In genomic region chr6:125956506-125957390, GRCh38 we compare ENCODE assay signal across 8 cellular contexts. TPM values are rescaled to one million over a fixed set of nuclear protein-coding genes. Genes with fewer than 3 reads are reported as not detected.
DNase-seq lines count a peak whose midpoint lies in the region; TF ChIP-seq lines count a peak whose summit lies in the region.

Gene HINT3 (plus strand): TSS chr6:125956770. CDS start chr6:125956978, 208 bp downstream.

- TF ChIP-seq EP300 in neural cell (conservative IDR thresholded peaks at IDR 0.05; ENCODE audit: poor library complexity, severe bottlenecking) (peak; percentile 78), stomach (IDR thresholded peaks at IDR 0.05) (no peak)

- DNase-seq in GF-D8 (lab: John Stamatoyannopoulos, UW) (peak; percentile 93), HCEC 1CT (peak; percentile 94), MM.1S (peak; percentile 97), SIG-M5 (lab: John Stamatoyannopoulos, UW) (peak; percentile 61), activated gamma-delta T cell treated with Interleukin-2 at 50 U/mL for 16 hours (peak; percentile 97), fibroblast of villous mesenchyme (ENCODE audit: low read depth) (peak; percentile 98), stomach (peak; percentile 99)

- H3K4me3 ChIP-seq in MM.1S (ENCODE audit: low read length) (peak within 1 kb of the TSS; percentile 86), fibroblast of villous mesenchyme (ENCODE audit: low read depth, low read length) (peak within 1 kb of the TSS; percentile 84), neural cell (ENCODE audit: low read length) (peak within 1 kb of the TSS; percentile 95), stomach (peak within 1 kb of the TSS; percentile 58 to 94 (median 90))

- H3K36me3 ChIP-seq in MM.1S (replicated peaks; ENCODE audit: insufficient read depth, low read length) (no peaks in the 10 kb centered on the region), neural cell (ENCODE audit: insufficient read depth, low read length) (no peaks in the 10 kb centered on the region), stomach (peaks cover 0 to 6% (median 0%) of the 10 kb centered on the region in 4 donors)

- peak in 2 of 4 donors; percentile 6 to 29 for TF ChIP-seq POLR2A in stomach (IDR thresholded peaks at IDR 0.05)

- no peaks in the 10 kb centered on the region for H3K9me2 ChIP-seq in MM.1S (replicated peaks; ENCODE audit: insufficient read depth, low read length)
- no peaks in the 10 kb centered on the region for H3K9me2 ChIP-seq in neural cell (ENCODE audit: insufficient read depth, low read length)

- H3K27ac ChIP-seq in MM.1S (ENCODE audit: low read length), result peak within 1 kb of the TSS; percentile 80
- peak within 1 kb of the TSS; percentile 97 for H3K27ac ChIP-seq in neural cell (ENCODE audit: low read length)
- H3K27ac ChIP-seq in stomach, result peak within 1 kb of the TSS; percentile 92 to 98 (median 95)

- WGBS in stomach, 5 donors, result 0 to 1% (median 0%) methylated on average over 45 to 82 of the region's 82 CpGs

- no peaks in the 10 kb centered on the region for H3K27me3 ChIP-seq in MM.1S (replicated peaks; ENCODE audit: insufficient read depth, low read length)
- H3K27me3 ChIP-seq in neural cell (ENCODE audit: insufficient read depth, low read depth, low read length), result no peaks in the 10 kb centered on the region
- no peaks in the 10 kb centered on the region for H3K27me3 ChIP-seq in stomach

- TF ChIP-seq RAD21 in neural cell (conservative IDR thresholded peaks at IDR 0.05), result peak; percentile 82

- H4K20me1 ChIP-seq in MM.1S (ENCODE audit: insufficient read depth, low read length) (no peaks in the 10 kb centered on the region), neural cell (ENCODE audit: insufficient read depth) (no peaks in the 10 kb centered on the region)

- H3K79me2 ChIP-seq in MM.1S (ENCODE audit: low read length) (peaks cover 27% of the 10 kb centered on the region), neural cell (replicated peaks; ENCODE audit: insufficient read depth, low read length) (peaks cover 25% of the 10 kb centered on the region)

- intact Hi-C loops in stomach (cut with DNase I; ENCODE audit: low total_unique reads), result no loop called here

- H3K9me3 ChIP-seq in MM.1S (replicated peaks; ENCODE audit: insufficient read depth, low read length), result no peaks in the 10 kb centered on the region
- no peaks in the 10 kb centered on the region for H3K9me3 ChIP-seq in neural cell (ENCODE audit: low read length)
- no peaks in the 10 kb centered on the region for H3K9me3 ChIP-seq in stomach

- TF ChIP-seq CTCF in MM.1S (IDR thresholded peaks at IDR 0.05; ENCODE audit: low read length) (peak; percentile 94), fibroblast of villous mesenchyme (IDR thresholded peaks at IDR 0.05; ENCODE audit: insufficient read depth, low read depth, low read length) (peak; percentile 93), neural cell (IDR thresholded peaks at IDR 0.05; ENCODE audit: poor library complexity, severe bottlenecking) (peak; percentile 100), stomach (IDR thresholded peaks at IDR 0.05) (peak in 6 of 7 experiments; percentile 62 to 99 (median 96))

- H3K4me1 ChIP-seq in MM.1S (ENCODE audit: low read length), result peaks cover 16% of the 10 kb centered on the region
- peaks cover 22 to 44% (median 34%) of the 10 kb centered on the region in 4 donors for H3K4me1 ChIP-seq in stomach

- peak within 1 kb of the TSS; percentile 80 for H2AFZ ChIP-seq in MM.1S (ENCODE audit: low read length)
- peak within 1 kb of the TSS; percentile 91 for H2AFZ ChIP-seq in neural cell (ENCODE audit: low read depth, low read length)

- H3K4me2 ChIP-seq in MM.1S (ENCODE audit: low read depth, low read length) (peak within 1 kb of the TSS; percentile 67), neural cell (ENCODE audit: low read length) (peak within 1 kb of the TSS; percentile 98)

- H3K9ac ChIP-seq in MM.1S (ENCODE audit: low read length) (peak within 1 kb of the TSS; percentile 92), neural cell (ENCODE audit: low read length) (peak within 1 kb of the TSS; percentile 98)

- peaks cover 6% of the 10 kb centered on the region; the same call in 1 of the 2 replicates for H3F3A ChIP-seq in MM.1S (ENCODE audit: insufficient read depth, low read length)
- no peaks in the 10 kb centered on the region for H3F3A ChIP-seq in neural cell (ENCODE audit: insufficient read depth, low read length, poor library complexity, severe bottlenecking)

TF ChIP-seq in neural cell, 6 proteins besides CTCF, POLR2A, EP300 and RAD21:
- peak; percentile 81 for TF ChIP-seq MXI1 (conservative IDR thresholded peaks at IDR 0.05; ENCODE audit: poor library complexity, severe bottlenecking)
- peak; percentile 91 for TF ChIP-seq SMC3 (conservative IDR thresholded peaks at IDR 0.05; ENCODE audit: poor library complexity)
- TF ChIP-seq EZH2 (IDR thresholded peaks at IDR 0.05; ENCODE audit: borderline replicate concordance, insufficient read depth, low read length, poor library complexity, severe bottlenecking), result no peak
- peak; percentile 46 for TF ChIP-seq TAF1 (IDR thresholded peaks at IDR 0.05; ENCODE audit: low read depth)
- TF ChIP-seq POLR2AphosphoS5 (IDR thresholded peaks at IDR 0.05), result peak; percentile 92
- peak; percentile 72 for TF ChIP-seq REST (IDR thresholded peaks at IDR 0.05; ENCODE audit: borderline replicate concordance)

RNA-seq across cellular contexts. Expression of gene HINT3, which starts in this region (rescaled TPM):
- total RNA-seq in fibroblast of villous mesenchyme (14.5 and 23.3 TPM in 2 replicates), stomach (10 to 100 TPM in 4 of 5 donors, 1 to 10 TPM in 1; 9.9 to 36.0 (median 24.3) TPM)
- polyA plus RNA-seq in neural cell (62.4 and 72.2 TPM in 2 replicates), stomach (10 to 100 TPM in 2 of 3 donors, 1 to 10 TPM in 1; 9.3 to 28.9 (median 17.6) TPM)
- 83.5 and 90.2 TPM in 2 replicates for polyA minus RNA-seq in neural cell

Comparison
In these comparisons a context has a peak if more than half of its experiments do, and no peak if none do; other contexts are left out.
1. Peak in every context shown above with its lines: DNase-seq, H3K4me3 ChIP-seq and H3K27ac ChIP-seq.